8 cellular contexts compared by ENCODE assay signal in the genomic region with DNA sequence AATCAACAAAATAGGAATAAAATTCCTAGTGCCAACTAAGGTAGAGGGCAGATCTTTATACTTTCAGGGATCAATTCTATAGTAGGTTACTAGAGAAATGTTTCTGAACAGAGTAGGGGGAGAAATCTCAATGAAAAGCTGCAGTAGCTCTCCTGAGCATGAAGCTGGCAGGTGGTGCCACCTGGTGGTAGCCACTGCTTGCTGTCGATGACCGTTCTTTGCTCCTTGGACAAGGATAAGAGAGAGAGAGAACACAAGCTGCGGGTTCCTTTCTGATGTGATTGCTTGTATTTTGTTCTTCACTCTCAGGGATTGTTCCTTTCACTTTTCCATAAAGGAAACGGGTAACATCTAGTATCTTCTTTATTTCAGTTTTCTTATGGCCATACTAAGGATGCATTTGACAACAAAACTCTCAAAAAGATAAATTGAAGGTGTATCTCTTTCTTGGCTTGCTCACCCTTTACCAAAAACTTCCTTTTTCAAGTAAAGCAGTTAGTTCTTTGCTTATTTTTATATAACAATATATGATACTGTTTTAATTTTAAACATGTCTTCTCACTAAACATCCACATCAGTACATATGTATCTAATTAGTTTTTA. TPM values are rescaled to one million over a fixed set of nuclear protein-coding genes. Genes with fewer than 3 reads are reported as not detected.
DNase-seq lines count a peak whose midpoint lies in the region; ATAC-seq lines count a peak whose summit lies in the region.

No MANE protein-coding gene starts in this region.

- DNase-seq in EL (peak; percentile 77), LoVo (ENCODE audit: low spot score) (peak; percentile 74), SHP77 (lab: John Stamatoyannopoulos, UW) (peak; percentile 46 to 76), globus pallidus (ENCODE audit: low spot score) (peak; percentile 61), pons (ENCODE audit: low spot score) (peak; percentile 73), mesenteric fat pad (ENCODE audit: low spot score) (no peak)
- DNase-seq in activated effector memory CD4-positive, alpha-beta T cell treated with anti-CD3 and anti-CD28 coated beads, Interleukin-2, amount 50 U/mL, for 16 hours, result peak; percentile 85

- peak; percentile 72 for ATAC-seq in GM21825 (IDR thresholded peaks at IDR 0.05; ENCODE audit: unreplicated experiment)

RNA-seq across cellular contexts. Expression of a gene that starts 18.6 kb away (rescaled TPM):
- 53.1 TPM for total RNA-seq in mesenteric fat pad
